Comparison of ENCODE assay signal across 8 cellular contexts in the genomic region with DNA sequence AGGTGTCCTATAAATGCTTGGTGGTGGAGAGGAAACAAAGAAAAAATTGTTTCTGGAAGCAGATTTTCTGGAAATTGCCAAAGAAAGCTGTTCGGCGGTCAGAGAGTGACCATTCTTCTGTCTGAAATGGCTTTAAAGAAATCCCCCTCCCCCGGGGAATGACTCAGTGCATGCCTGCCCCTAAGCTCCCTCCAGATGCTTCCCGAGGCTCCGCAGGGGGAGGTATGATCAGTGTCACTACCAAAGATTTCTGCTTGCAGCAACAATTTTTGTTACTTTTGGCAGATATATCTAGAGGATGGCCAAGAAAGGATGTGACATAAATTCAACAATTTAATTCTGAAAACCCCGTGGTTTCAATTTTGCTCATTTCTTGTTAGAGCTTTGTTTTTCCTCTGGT.
DNase-seq lines count a peak whose midpoint lies in the region; ATAC-seq, FAIRE-seq and TF ChIP-seq lines count a peak whose summit lies in the region.

No MANE protein-coding gene starts in this region.

- FAIRE-seq in endometrium (lab: Jason Lieb, UNC), result peak; percentile 94

- H3K27ac ChIP-seq in left lung (peak overlapping the region in 1 of 2 donors; percentile 28), testis (peak overlapping the region; percentile 37 to 39)

- 12 to 24% methylated on average over 6 of the region's 6 CpGs for WGBS in testis, 2 donors

- no peak for TF ChIP-seq CTCF in left lung (IDR thresholded peaks at IDR 0.05)
- no peak for TF ChIP-seq CTCF in testis (IDR thresholded peaks at IDR 0.05)

- TF ChIP-seq POLR2A in testis (IDR thresholded peaks at IDR 0.05), result no peak

- H3K27me3 ChIP-seq in left lung (no peaks in the 10 kb centered on the region), testis (no peaks in the 10 kb centered on the region)

- H3K4me1 ChIP-seq in left lung (no peaks in the 10 kb centered on the region), testis (peaks cover 8% of the 10 kb centered on the region)

- H3K36me3 ChIP-seq in left lung (no peaks in the 10 kb centered on the region), testis (ENCODE audit: low read depth, missing control alignments) (no peaks in the 10 kb centered on the region)

- no peak overlapping the region for H3K4me3 ChIP-seq in left lung
- H3K4me3 ChIP-seq in testis, result no peak overlapping the region

- DNase-seq in HT1080 (ENCODE audit: low read depth), result peak; percentile 70
- DNase-seq in left lung, result peak in 1 of 2 donors; percentile 60
- DNase-seq in testis, result peak; percentile 62
- DNase-seq in DMS 273 (lab: John Stamatoyannopoulos, UW; ENCODE audit: unreplicated experiment), result no peak
- DNase-seq in Ammon's horn (ENCODE audit: low spot score), result no peak

- H3K9me3 ChIP-seq in left lung (peaks cover 0 to 4% of the 10 kb centered on the region in 2 donors), testis (no peaks in the 10 kb centered on the region)

- intact Hi-C loops in left lung (cut with DNase I), result no loop called here
- intact Hi-C loops in testis (cut with DNase I; ENCODE audit: low total_unique reads), result no loop called here

- ATAC-seq in left lung (peak; percentile 86), HG02870 (IDR thresholded peaks at IDR 0.05; ENCODE audit: unreplicated experiment) (no peak), HG03442 (IDR thresholded peaks at IDR 0.05; ENCODE audit: unreplicated experiment) (no peak)

Comparison
In these comparisons a context has a peak if more than half of its experiments do, and no peak if none do; other contexts are left out.
1. DNase-seq: peak in HT1080 (single experiment) and testis (single experiment); none in DMS 273 (single experiment) and Ammon's horn (single experiment).